In the genomic region with DNA sequence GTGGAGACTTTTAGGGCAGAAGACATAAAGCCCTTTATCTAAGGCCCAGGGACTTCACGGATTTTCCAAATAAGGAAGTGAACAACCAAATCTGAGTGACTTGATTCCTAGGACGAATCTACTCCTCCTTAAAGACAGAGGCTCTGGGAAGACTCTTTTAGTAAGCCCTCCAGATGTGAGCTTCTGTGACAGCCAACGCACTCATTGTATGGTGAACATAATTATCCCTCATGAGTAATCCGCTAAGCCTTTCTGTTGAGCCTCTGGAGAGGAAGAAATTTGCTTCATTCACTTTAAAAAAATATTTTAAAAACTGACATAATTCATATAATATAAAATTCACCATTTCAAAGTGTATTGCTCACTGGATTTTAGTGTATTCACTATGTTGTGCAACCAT, we compare ENCODE assay signal across 13 cellular contexts. TPM values are rescaled to one million over a fixed set of nuclear protein-coding genes. Genes with fewer than 3 reads are reported as not detected.
DNase-seq lines count a peak whose midpoint lies in the region; ATAC-seq, FAIRE-seq and TF ChIP-seq lines count a peak whose summit lies in the region.
"Had no signal": no experiment of that assay in that cellular context is flagged by ENCODE, and none has a peak within 500 bp of the region (broad histone marks: within the 10 kb centered on the region; RNA-seq: fewer than 3 reads in every experiment).

No MANE protein-coding gene starts in this region.

- FAIRE-seq in H54 (lab: Jason Lieb, UNC), result no peak
- FAIRE-seq: HTR-8/SVneo, TTC549 had no signal

- H3K9me2 ChIP-seq in hepatocyte (replicated peaks; ENCODE audit: insufficient read depth), result no peaks in the 10 kb centered on the region

- H2AFZ ChIP-seq in hepatocyte, result no peak overlapping the region

- peak overlapping the region; percentile 9 to 83 (median 75) for H3K27ac ChIP-seq in adrenal gland
- H3K27ac ChIP-seq in hepatocyte, result peak overlapping the region; percentile 1
- peak overlapping the region; percentile 39 for H3K27ac ChIP-seq in suprapubic skin

- no peaks in the 10 kb centered on the region for H3K79me2 ChIP-seq in hepatocyte

- no peak overlapping the region for H3K4me3 ChIP-seq in adrenal gland
- H3K4me3 ChIP-seq in hepatocyte, result no peak overlapping the region
- H3K4me3 ChIP-seq in suprapubic skin, result no peak overlapping the region

- H3K4me1 ChIP-seq in adrenal gland (replicated peaks in 1 of 2) (peaks cover 12 to 40% of the 10 kb centered on the region in 2 donors), hepatocyte (ENCODE audit: insufficient read depth) (peaks cover 11% of the 10 kb centered on the region), suprapubic skin (peaks cover 18% of the 10 kb centered on the region)

- H3K27me3 ChIP-seq in adrenal gland, result no peaks in the 10 kb centered on the region
- H3K27me3 ChIP-seq in hepatocyte, result no peaks in the 10 kb centered on the region
- no peaks in the 10 kb centered on the region for H3K27me3 ChIP-seq in suprapubic skin

- TF ChIP-seq POLR2A in H54 (IDR thresholded peaks at IDR 0.05; ENCODE audit: low read depth, low read length), result no peak
- no peak for TF ChIP-seq POLR2A in adrenal gland (IDR thresholded peaks at IDR 0.05)
- TF ChIP-seq POLR2A in suprapubic skin (IDR thresholded peaks at IDR 0.05), result no peak

- intact Hi-C loops in adrenal gland (cut with DNase I), result no loop called here

- H3K4me2 ChIP-seq in hepatocyte, result no peak overlapping the region

- H3K36me3 ChIP-seq in adrenal gland (replicated peaks in 1 of 2) (peaks cover 0 to 20% of the 10 kb centered on the region in 2 donors), hepatocyte (replicated peaks; ENCODE audit: insufficient read depth, low read depth) (no peaks in the 10 kb centered on the region), suprapubic skin (peaks cover 42% of the 10 kb centered on the region)

- DNase-seq in H54 (ENCODE audit: insufficient read length, low spot score) (peak; percentile 11), adrenal gland (no peak), hepatocyte (ENCODE audit: low spot score) (no peak), suprapubic skin (ENCODE audit: low spot score in 2 of 2) (no peak), NCI-H2227 treated with DMSO at 0.1 percent for 48 hours (lab: John Stamatoyannopoulos, UW) (no peak)
- DNase-seq: activated CD8-positive, alpha-beta memory T cell treated with anti-CD3 and anti-CD28 coated beads, Interleukin-2, amount 50 U/mL, for 4 hours; DMS153; NCI-H2081; posterior cingulate gyrus had no signal

- no peaks in the 10 kb centered on the region for H4K20me1 ChIP-seq in hepatocyte (ENCODE audit: insufficient read depth, poor library complexity, severe bottlenecking)

- no peak for TF ChIP-seq CTCF in adrenal gland (IDR thresholded peaks at IDR 0.05)
- no peak for TF ChIP-seq CTCF in hepatocyte (IDR thresholded peaks at IDR 0.05; ENCODE audit: poor library complexity)
- no peak for TF ChIP-seq CTCF in suprapubic skin (IDR thresholded peaks at IDR 0.05)

- no peak for TF ChIP-seq EP300 in suprapubic skin (IDR thresholded peaks at IDR 0.05)

- H3K9me3 ChIP-seq in adrenal gland (replicated peaks in 1 of 3) (no peaks in the 10 kb centered on the region), hepatocyte (ENCODE audit: low read depth) (no peaks in the 10 kb centered on the region), suprapubic skin (no peaks in the 10 kb centered on the region)

- ATAC-seq in GM19023 (IDR thresholded peaks at IDR 0.05; ENCODE audit: unreplicated experiment) (no peak), GM21529 (IDR thresholded peaks at IDR 0.05; ENCODE audit: unreplicated experiment) (no peak)

- WGBS in adrenal gland, 4 donors, result 80 to 87% (median 81%) methylated on average over 4 of the region's 4 CpGs
- WGBS in hepatocyte (ENCODE audit: low lambda C conversion rate, missing lambda C conversion rate), result 75% methylated on average over 4 of the region's 4 CpGs
- WGBS in suprapubic skin, result 69% methylated on average over 4 of the region's 4 CpGs

RNA-seq across cellular contexts. Expression of gene CCDC93, which starts 33.5 kb away (rescaled TPM):
- 10 to 100 TPM; 20.4 to 50.6 (median 34.6) TPM for total RNA-seq in adrenal gland
- polyA plus RNA-seq in adrenal gland, result 10 to 100 TPM; 10.9 to 32.4 (median 14.4) TPM
- total RNA-seq in hepatocyte, result 23.0 and 37.4 TPM in 2 replicates
- 13.2 and 16.8 TPM in 2 replicates for polyA plus RNA-seq in hepatocyte
- total RNA-seq in suprapubic skin, result 10 to 100 TPM; 11.6 to 55.6 (median 23.9) TPM

Comparison
In these comparisons a context has a peak if more than half of its experiments do, and no peak if none do; other contexts are left out.
1. H3K27ac ChIP-seq: peak in every context shown above with its lines; median percentile 75 in adrenal gland; 39 in suprapubic skin; 1 in hepatocyte.